ENCODE assay signal across 8 cellular contexts in the genomic region with DNA sequence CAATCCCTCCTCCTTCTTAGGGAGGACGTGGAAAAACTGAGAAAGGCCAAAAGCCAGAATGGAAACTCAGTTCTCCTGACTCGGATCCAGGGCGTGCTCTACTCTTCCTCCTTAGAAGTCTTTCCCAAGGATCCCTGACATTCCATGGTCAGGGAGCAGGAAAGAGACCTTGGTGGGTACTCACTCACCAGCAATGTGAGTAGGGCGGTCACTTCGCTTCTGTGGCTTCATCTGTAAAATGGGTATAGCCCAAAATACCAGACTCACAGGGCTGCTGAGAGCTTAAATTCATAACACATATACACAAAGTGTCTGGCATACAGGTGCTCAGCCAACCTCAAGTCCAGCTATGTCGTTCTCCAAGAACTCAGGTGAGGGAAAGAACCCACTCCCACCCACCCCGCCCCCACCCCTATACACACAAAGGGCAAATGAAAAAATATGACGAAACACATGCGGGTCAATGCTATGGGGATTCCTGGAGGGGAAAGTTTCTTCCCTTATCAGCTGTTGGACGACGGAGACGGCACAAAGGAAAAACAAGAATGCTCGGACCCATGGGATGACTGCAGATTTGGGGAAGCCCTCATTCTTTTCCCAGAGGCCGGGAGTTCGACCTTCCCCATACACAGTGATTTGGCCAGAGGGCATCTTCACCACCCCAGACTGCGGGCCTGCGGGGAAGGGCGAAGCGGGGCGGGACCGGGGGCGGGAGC. TPM values are rescaled to one million over a fixed set of nuclear protein-coding genes. Genes with fewer than 3 reads are reported as not detected.
A peak's percentile ranks its signal among the peaks of the same experiment; 100 is the strongest.
DNase-seq lines count a peak whose midpoint lies in the region; ATAC-seq, FAIRE-seq and TF ChIP-seq lines count a peak whose summit lies in the region.

No MANE protein-coding gene starts in this region.

- no peak for TF ChIP-seq CTCF in fibroblast of villous mesenchyme (IDR thresholded peaks at IDR 0.05; ENCODE audit: insufficient read depth, low read depth, low read length)
- TF ChIP-seq CTCF in gastrocnemius medialis (IDR thresholded peaks at IDR 0.05 in 4 of 5, conservative IDR thresholded peaks at IDR 0.05 in 1 of 5), result no peak

- in situ Hi-C loops in gastrocnemius medialis (cut with MboI; ENCODE audit: low sequenced_read_pairs in 4 of 4), result no loop called here

- intact Hi-C loops in gastrocnemius medialis (cut with DNase I; ENCODE audit: low total_unique reads), result no loop called here

- H3K27me3 ChIP-seq in SJSA1 (replicated peaks) (no peaks in the 10 kb centered on the region), gastrocnemius medialis (peaks cover 0 to 12% (median 12%) of the 10 kb centered on the region in 3 donors)

- peak overlapping the region; percentile 82 for H3K4me3 ChIP-seq in SJSA1
- H3K4me3 ChIP-seq in fibroblast of villous mesenchyme (ENCODE audit: low read depth, low read length), result peak overlapping the region; percentile 41
- peak overlapping the region; percentile 27 to 51 (median 46) for H3K4me3 ChIP-seq in gastrocnemius medialis

- H3K9me3 ChIP-seq in SJSA1 (replicated peaks), result 0 out of 2 replicates have a peak, but pooled peaks cover 2% of the 10 kb centered on the region
- H3K9me3 ChIP-seq in gastrocnemius medialis, result no peaks in the 10 kb centered on the region

- H3K4me1 ChIP-seq in SJSA1 (replicated peaks), result peaks cover 10% of the 10 kb centered on the region
- no peaks in the 10 kb centered on the region for H3K4me1 ChIP-seq in gastrocnemius medialis

- H3K36me3 ChIP-seq in SJSA1 (peaks cover 6% of the 10 kb centered on the region), gastrocnemius medialis (no peaks in the 10 kb centered on the region)

- peak; percentile 77 for FAIRE-seq in GM19239 (lab: Jason Lieb, UNC)

- no peak for DNase-seq in GM19239 (ENCODE audit: insufficient read length, low spot score)
- DNase-seq in SJSA1 (ENCODE audit: low read depth in 1 of 2, low spot score in 2 of 2), result no peak
- DNase-seq in fibroblast of villous mesenchyme (ENCODE audit: low read depth), result no peak
- DNase-seq in gastrocnemius medialis, result no peak
- DNase-seq in COLO829 (ENCODE audit: low spot score), result no peak
- no peak for DNase-seq in NCI-H1105 treated with DMSO at 0.1 percent for 48 hours (lab: John Stamatoyannopoulos, UW)
- DNase-seq in NCI-H187 (lab: John Stamatoyannopoulos, UW), result no peak

- TF ChIP-seq POLR2A in gastrocnemius medialis (IDR thresholded peaks at IDR 0.05), result no peak

- no peak for ATAC-seq in gastrocnemius medialis
- ATAC-seq in GM18907 (IDR thresholded peaks at IDR 0.05; ENCODE audit: unreplicated experiment), result no peak

- H3K27ac ChIP-seq in SJSA1 (no peak overlapping the region), gastrocnemius medialis (no peak overlapping the region)

RNA-seq across cellular contexts. Expression of a gene that starts 0.5 kb away (rescaled TPM):
- 29.5 TPM in 2 replicates for total RNA-seq in SJSA1 (2014; rRNA removed; shearing (Covaris generic))
- 28.9 and 34.1 TPM in 2 replicates for total RNA-seq in fibroblast of villous mesenchyme
- total RNA-seq in gastrocnemius medialis, result 1 to 10 TPM; 1.8 to 3.3 (median 2.6) TPM

RNA-seq across cellular contexts. Expression of a gene that starts 31.5 kb away (rescaled TPM):
- total RNA-seq in SJSA1 (2014; rRNA removed; shearing (Covaris generic)), result 37.3 and 38.3 TPM in 2 replicates
- total RNA-seq in fibroblast of villous mesenchyme (64.3 and 94.1 TPM in 2 replicates), gastrocnemius medialis (100 to 1,000 TPM; 131 to 161 (median 146) TPM)

RNA-seq across cellular contexts. Expression of a gene that starts 31.8 kb away (rescaled TPM):
- total RNA-seq in SJSA1 (2014; rRNA removed; shearing (Covaris generic)), result 12.7 and 38.0 TPM in 2 replicates
- total RNA-seq in fibroblast of villous mesenchyme (45.4 and 54.4 TPM in 2 replicates), gastrocnemius medialis (10 to 100 TPM; 42.2 to 66.5 (median 51.9) TPM)

RNA-seq across cellular contexts. Expression of a gene that starts 58.4 kb away (rescaled TPM):
- total RNA-seq in SJSA1 (2014; rRNA removed; shearing (Covaris generic)), result not detected in 2 replicates
- not detected in 2 replicates for total RNA-seq in fibroblast of villous mesenchyme
- under 1 TPM in 2 of 4 donors, not detected in 2; 0.10 to 0.18 TPM for total RNA-seq in gastrocnemius medialis
